ENCODE assay signal across 8 cellular contexts in genomic region chr11:75547617-75548054, GRCh38. TPM values are rescaled to one million over a fixed set of nuclear protein-coding genes. Genes with fewer than 3 reads are reported as not detected.
A peak's percentile ranks its signal among the peaks of the same experiment; 100 is the strongest.
DNase-seq lines count a peak whose midpoint lies in the region; ATAC-seq and TF ChIP-seq lines count a peak whose summit lies in the region.

No MANE protein-coding gene starts in this region.

- H3K9me3 ChIP-seq in BE2C (no peaks in the 10 kb centered on the region), sigmoid colon (no peaks in the 10 kb centered on the region)

- H3K27ac ChIP-seq in sigmoid colon = peak overlapping the region in 2 of 4 donors; percentile 9 to 47

- TF ChIP-seq CTCF in BE2C (IDR thresholded peaks at IDR 0.05; ENCODE audit: low read depth, low read length) (peak; percentile 91), astrocyte of the cerebellum (IDR thresholded peaks at IDR 0.05; ENCODE audit: low read depth, low read length, missing control alignments) (peak; percentile 81), sigmoid colon (IDR thresholded peaks at IDR 0.05) (peak; percentile 84 to 91 (median 86))

- in situ Hi-C loops in astrocyte of the cerebellum (cut with HindIII; ENCODE audit: low sequenced_read_pairs) = no loop called here

- DNase-seq in BE2C (peak; percentile 81), NCI-H460 (ENCODE audit: extremely low read depth, low read depth) (peak; percentile 44), astrocyte of the cerebellum (ENCODE audit: low read depth) (no peak), hippocampal formation (lab: John Stamatoyannopoulos, UW) (peak; percentile 9 to 45), sigmoid colon (peak; percentile 89)

- intact Hi-C loops in sigmoid colon (cut with DNase I) = loop anchor here (1.0 to 5.0 kb wide), 4 partner anchors 30 to 220 kb away; partner anchors contain the start of genes DGAT2 and MAP6

- 25% methylated on average over 7 of the region's 7 CpGs for WGBS in sigmoid colon, 2 donors

- ATAC-seq in GM18867 (IDR thresholded peaks at IDR 0.05; ENCODE audit: unreplicated experiment) (peak; percentile 47), HG03521 (IDR thresholded peaks at IDR 0.05; ENCODE audit: unreplicated experiment) (no peak), GM19328 (IDR thresholded peaks at IDR 0.05; ENCODE audit: unreplicated experiment) (no peak)

- H3K4me1 ChIP-seq in BE2C (no peaks in the 10 kb centered on the region), sigmoid colon (peaks cover 0 to 8% (median 6%) of the 10 kb centered on the region in 4 donors)

- no peak for TF ChIP-seq EP300 in sigmoid colon (IDR thresholded peaks at IDR 0.05)

- H3K36me3 ChIP-seq in BE2C = no peaks in the 10 kb centered on the region
- H3K36me3 ChIP-seq in sigmoid colon = no peaks in the 10 kb centered on the region

- H3K27me3 ChIP-seq in BE2C (no peaks in the 10 kb centered on the region), sigmoid colon (no peaks in the 10 kb centered on the region)

- no peak for TF ChIP-seq POLR2A in sigmoid colon (IDR thresholded peaks at IDR 0.05)

- no peak overlapping the region for H3K4me3 ChIP-seq in BE2C (ENCODE audit: low read depth, low read length)
- no peak overlapping the region for H3K4me3 ChIP-seq in astrocyte of the cerebellum (ENCODE audit: low read depth, low read length)
- no peak overlapping the region for H3K4me3 ChIP-seq in sigmoid colon

RNA-seq across cellular contexts. Expression of gene SERPINH1, which starts 14.4 kb away (rescaled TPM):
- 387 TPM for polyA plus RNA-seq in BE2C (2012; ENCODE audit: insufficient read depth, insufficient read length, low read depth)
- 55.5 and 64.7 TPM in 2 replicates for total RNA-seq in NCI-H460 (2014; rRNA removed; shearing (Covaris generic))
- polyA plus RNA-seq in NCI-H460 (2014; cell fraction: nucleus; rRNA removed) = 136 and 149 TPM in 2 replicates
- total RNA-seq in sigmoid colon = 100 to 1,000 TPM; 151 to 201 (median 172) TPM
- polyA plus RNA-seq in sigmoid colon = 10 to 100 TPM; 12.0 to 57.1 (median 17.6) TPM

RNA-seq across cellular contexts. Expression of gene GDPD5, which starts 21.9 kb away (rescaled TPM):
- polyA plus RNA-seq in BE2C (2012; ENCODE audit: insufficient read depth, insufficient read length, low read depth) = 18.0 TPM
- 4.0 and 6.5 TPM in 2 replicates for total RNA-seq in NCI-H460 (2014; rRNA removed; shearing (Covaris generic))
- 8.4 and 9.2 TPM in 2 replicates for polyA plus RNA-seq in NCI-H460 (2014; cell fraction: nucleus; rRNA removed)
- total RNA-seq in sigmoid colon = 1 to 10 TPM; 4.3 to 7.5 (median 5.8) TPM
- polyA plus RNA-seq in sigmoid colon = 1 to 10 TPM in 2 of 3 donors, not detected in 1; 2.4 to 8.1 TPM
